18 cellular contexts compared by ENCODE assay signal in the genomic region with DNA sequence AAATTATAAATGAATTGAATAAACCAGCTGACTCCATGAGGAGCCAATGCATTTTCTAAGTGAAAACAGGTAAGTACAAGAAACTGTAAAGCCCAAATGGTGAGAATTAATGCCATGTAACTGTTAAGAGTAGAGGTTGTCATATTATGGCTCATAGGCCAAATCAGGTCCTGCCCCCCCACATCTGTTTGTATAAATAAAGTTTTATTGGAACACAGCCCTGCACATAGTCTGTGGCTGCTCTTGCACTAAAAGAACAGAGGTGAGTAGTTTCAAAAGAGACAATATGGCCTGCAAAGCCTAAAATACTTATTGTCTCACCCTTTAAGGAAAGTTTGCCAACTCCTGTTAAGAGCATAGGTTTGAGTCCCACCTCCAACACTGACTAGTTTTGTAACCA.
DNase-seq lines count a peak whose midpoint lies in the region; ATAC-seq, FAIRE-seq and TF ChIP-seq lines count a peak whose summit lies in the region.
"Had no signal": no experiment of that assay in that cellular context is flagged by ENCODE, and none has a peak within 500 bp of the region (broad histone marks: within the 10 kb centered on the region; RNA-seq: fewer than 3 reads in every experiment).

No MANE protein-coding gene starts in this region.

- no peaks in the 10 kb centered on the region for H3K36me3 ChIP-seq in K562 (ENCODE audit: control insufficient read depth, insufficient read depth, low read length)
- H3K36me3 ChIP-seq: BLaER1 treated with 17β-estradiol and CSF1 and Interleukin-3, amounts not matched to agents 10 nM and 100 nM had no signal

- no peak for FAIRE-seq in K562 (lab: Jason Lieb, UNC)
- FAIRE-seq: A549, D721Med, G401.6, GM12892 had no signal

- no peak overlapping the region for H3K9ac ChIP-seq in K562 (ENCODE audit: insufficient read depth in 1 of 2, low read depth in 2 of 2, low read length in 2 of 2)
- H3K9ac ChIP-seq: BLaER1 treated with 17β-estradiol and CSF1 and Interleukin-3, amounts not matched to agents 10 nM and 100 nM had no signal

- no peaks in the 10 kb centered on the region for H4K20me1 ChIP-seq in K562 (replicated peaks; ENCODE audit: control insufficient read depth, insufficient read depth, low read length)
- H4K20me1 ChIP-seq: BLaER1 treated with 17β-estradiol and CSF1 and Interleukin-3, amounts not matched to agents 10 nM and 100 nM had no signal

- TF ChIP-seq POLR2A in K562 (conservative IDR thresholded peaks at IDR 0.05), result no peak

- H3K9me3 ChIP-seq in K562 (replicated peaks; ENCODE audit: control insufficient read depth, insufficient read depth, low read depth, low read length), result no peaks in the 10 kb centered on the region
- H3K9me3 ChIP-seq: A549; BLaER1 treated with 17β-estradiol and CSF1 and Interleukin-3, amounts not matched to agents 10 nM and 100 nM; Caco-2 had no signal

- no peaks in the 10 kb centered on the region for H3K27me3 ChIP-seq in K562 (ENCODE audit: control insufficient read depth in 2 of 2, insufficient read depth in 2 of 2, low read length in 2 of 2)
- H3K27me3 ChIP-seq: BLaER1 treated with 17β-estradiol and CSF1 and Interleukin-3, amounts not matched to agents 10 nM and 100 nM had no signal

- no peak overlapping the region for H2AFZ ChIP-seq in K562 (ENCODE audit: low read depth, low read length)

- intact Hi-C loops in K562 (cut with micrococcal nuclease), result no loop called here

- in situ Hi-C loops in K562 (cut with MboI), result no loop called here

- TF ChIP-seq CTCF in 22Rv1 (IDR thresholded peaks at IDR 0.05) (no peak), K562 (IDR thresholded peaks at IDR 0.05 in 2 of 3, conservative IDR thresholded peaks at IDR 0.05 in 1 of 3; ENCODE audit: insufficient read depth in 2 of 3, low read depth in 1 of 3, low read length in 3 of 3) (no peak)

- TF ChIP-seq EP300 in K562 (IDR thresholded peaks at IDR 0.05; ENCODE audit: low read length), result no peak

- no peaks in the 10 kb centered on the region for H3K79me2 ChIP-seq in K562 (ENCODE audit: control insufficient read depth, insufficient read depth, low read length)

- DNase-seq in NAMALWA (ENCODE audit: low spot score) (peak; percentile 2), K562 (ENCODE audit: extremely low read depth in 1 of 4, low spot score in 3 of 4) (no peak), amygdala (lab: John Stamatoyannopoulos, UW) (no peak), NCI-H82 treated with DMSO at 0.1 percent for 48 hours (lab: John Stamatoyannopoulos, UW; ENCODE audit: unreplicated experiment) (no peak)
- DNase-seq: AML-193; Calu3; CD4-positive, alpha-beta T cell; CD8-positive, alpha-beta T cell; DMS79 treated with DMSO at 0.1 percent for 48 hours; GF-D8 had no signal

- no peak overlapping the region for H3K4me3 ChIP-seq in K562
- H3K4me3 ChIP-seq: A549; BLaER1 treated with 17β-estradiol and CSF1 and Interleukin-3, amounts not matched to agents 10 nM and 100 nM had no signal

- no peak for TF ChIP-seq RAD21 in K562 (CRISPR knock-in tag; conservative IDR thresholded peaks at IDR 0.05 in 1 of 2, IDR thresholded peaks at IDR 0.05 in 1 of 2)

- H3K4me1 ChIP-seq in K562 (replicated peaks in 1 of 2; ENCODE audit: control insufficient read depth in 2 of 2, insufficient read depth in 2 of 2, low read length in 2 of 2), result no peaks in the 10 kb centered on the region; a peak in 1 of 5 replicates
- H3K4me1 ChIP-seq: A549, Caco-2 had no signal

- no peaks in the 10 kb centered on the region for H3K9me1 ChIP-seq in K562 (ENCODE audit: control insufficient read depth, insufficient read depth, low read length)

- CTCF ChIA-PET in K562 (lab: Yijun Ruan, JAX; ENCODE audit: low intra/inter-chr PET ratio), result no interaction called here

- POLR2A ChIA-PET in K562 (lab: Yijun Ruan, JAX), result no interaction called here

- ATAC-seq in K562, result no peak
- ATAC-seq: CD8-positive, alpha-beta T cell had no signal

- no TSS peak for BruUV-seq in K562 (replicated peaks; lab: Mats Ljungman, UMichigan)

- peak overlapping the region; percentile 27 for H3K27ac ChIP-seq in 22Rv1
- H3K27ac ChIP-seq in K562 (ENCODE audit: extremely low read depth, low read depth, low read length), result no peak overlapping the region
- H3K27ac ChIP-seq: A549; BLaER1 treated with 17β-estradiol and CSF1 and Interleukin-3, amounts not matched to agents 10 nM and 100 nM; C4-2B had no signal

- no peak overlapping the region for H3K4me2 ChIP-seq in K562 (ENCODE audit: insufficient read depth, low read length)
- H3K4me2 ChIP-seq: A549; BLaER1 treated with 17β-estradiol and CSF1 and Interleukin-3, amounts not matched to agents 10 nM and 100 nM had no signal

TF ChIP-seq in K562, 482 proteins besides CTCF, POLR2A, EP300 and RAD21:
- peak; percentile 92 for TF ChIP-seq ZBTB40 (IDR thresholded peaks at IDR 0.05)
- TF ChIP-seq ZBTB40 (CRISPR knock-in tag; IDR thresholded peaks at IDR 0.05), result no peak
- TF ChIP-seq, protein P1, sequence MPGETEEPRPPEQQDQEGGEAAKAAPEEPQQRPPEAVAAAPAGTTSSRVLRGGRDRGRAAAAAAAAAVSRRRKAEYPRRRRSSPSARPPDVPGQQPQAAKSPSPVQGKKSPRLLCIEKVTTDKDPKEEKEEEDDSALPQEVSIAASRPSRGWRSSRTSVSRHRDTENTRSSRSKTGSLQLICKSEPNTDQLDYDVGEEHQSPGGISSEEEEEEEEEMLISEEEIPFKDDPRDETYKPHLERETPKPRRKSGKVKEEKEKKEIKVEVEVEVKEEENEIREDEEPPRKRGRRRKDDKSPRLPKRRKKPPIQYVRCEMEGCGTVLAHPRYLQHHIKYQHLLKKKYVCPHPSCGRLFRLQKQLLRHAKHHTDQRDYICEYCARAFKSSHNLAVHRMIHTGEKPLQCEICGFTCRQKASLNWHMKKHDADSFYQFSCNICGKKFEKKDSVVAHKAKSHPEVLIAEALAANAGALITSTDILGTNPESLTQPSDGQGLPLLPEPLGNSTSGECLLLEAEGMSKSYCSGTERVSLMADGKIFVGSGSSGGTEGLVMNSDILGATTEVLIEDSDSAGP (CRISPR knock-in tag; IDR thresholded peaks at IDR 0.05), result no peak
- TF ChIP-seq POLR3G (IDR thresholded peaks at IDR 0.05; ENCODE audit: extremely low read depth, insufficient read length, insufficient replicate concordance), result no peak
